27 cellular contexts compared by ENCODE assay signal in genomic region chr10:82680688-82681087, GRCh38.
"Had no signal": no experiment of that assay in that cellular context is flagged by ENCODE, and none has a peak within 500 bp of the region (broad histone marks: within the 10 kb centered on the region; RNA-seq: fewer than 3 reads in every experiment).

No MANE protein-coding gene starts in this region.

- H3K4me1 ChIP-seq: ascending aorta, left ventricle myocardium inferior, suprapubic skin, tibial nerve had no signal

- H3K9me3 ChIP-seq: ascending aorta, suprapubic skin had no signal

- H3K4me1 Mint-ChIP-seq: mesothelial cell of epicardium, natural killer cell, T-helper 17 cell had no signal

- H3K4me3 ChIP-seq: ascending aorta, cardiac muscle cell, left ventricle myocardium inferior, lung, suprapubic skin, tibial nerve had no signal

- H3K36me3 ChIP-seq: ascending aorta, cardiac muscle cell, left ventricle myocardium inferior, suprapubic skin, tibial nerve, WERI-Rb-1 had no signal

- H3K36me3 Mint-ChIP-seq: activated naive CD8-positive, alpha-beta T cell; brain; mesothelial cell of epicardium had no signal

- DNase-seq: activated CD4-positive, alpha-beta T cell treated with anti-CD3 and anti-CD28 coated beads for 48 hours; activated CD4-positive, alpha-beta T cell treated with anti-CD3 and anti-CD28 coated beads, Interleukin-2, amount 50 U/mL, for 48 hours; activated CD8-positive, alpha-beta memory T cell treated with anti-CD3 and anti-CD28 coated beads for 24 hours; activated effector memory CD4-positive, alpha-beta T cell treated with Interleukin-2 at 50 U/mL for 16 hours; activated naive CD4-positive, alpha-beta T cell treated with Interleukin-2 at 50 U/mL for 16 hours; endodermal cell; foreskin melanocyte; left ventricle myocardium inferior; natural killer cell; posterior cingulate gyrus; right cardiac atrium; stimulated activated CD4-positive, alpha-beta T cell treated with anti-CD3 and anti-CD28 coated beads, Interleukin-15, amount 100 ng/mL, for 24 hours; stimulated activated CD4-positive, alpha-beta T cell treated with anti-CD3 and anti-CD28 coated beads, Interleukin-2, amount 100 ng/mL, for 24 hours; stimulated activated naive CD4-positive, alpha-beta T cell; T-helper 17 cell; T1000; WERI-Rb-1 had no signal

- H3K27ac Mint-ChIP-seq: activated naive CD8-positive, alpha-beta T cell; endodermal cell; mesothelial cell of epicardium; natural killer cell; T-helper 17 cell had no signal

- H3K27me3 ChIP-seq: ascending aorta, cardiac muscle cell, suprapubic skin, tibial nerve had no signal

- ATAC-seq: activated CD4-positive, CD25-positive, alpha-beta regulatory T cell treated with anti-CD3 and anti-CD28 coated beads, Interleukin-2, amount 50 U/mL, for 24 hours; esophagus mucosa; natural killer cell; right cardiac atrium; T-helper 17 cell had no signal

- H3K4me3 Mint-ChIP-seq: activated naive CD8-positive, alpha-beta T cell; brain; endodermal cell; mesothelial cell of epicardium; natural killer cell; T-helper 17 cell had no signal

- H3K27ac ChIP-seq: ascending aorta, cardiac muscle cell, left ventricle myocardium inferior, suprapubic skin, tibial nerve, WERI-Rb-1 had no signal

- H3K27me3 Mint-ChIP-seq: activated naive CD8-positive, alpha-beta T cell; brain; T-helper 17 cell had no signal
